Comparison of ENCODE assay signal across 11 cellular contexts in genomic region chr9:121372563-121373400, GRCh38. TPM values are rescaled to one million over a fixed set of nuclear protein-coding genes. Genes with fewer than 3 reads are reported as not detected.
DNase-seq lines count a peak whose midpoint lies in the region; TF ChIP-seq lines count a peak whose summit lies in the region.
"Had no signal": no experiment of that assay in that cellular context is flagged by ENCODE, and none has a peak within 500 bp of the region (broad histone marks: within the 10 kb centered on the region; RNA-seq: fewer than 3 reads in every experiment).

No MANE protein-coding gene starts in this region.

- in situ Hi-C loops in transverse colon (cut with MboI; ENCODE audit: low pct_ligation_motif_present in 1 of 4, low pct_unique_long_range_greater_than_20kb in 1 of 4, low sequenced_read_pairs in 3 of 4), result no loop called here

- H3K36me3 ChIP-seq in liver (ENCODE audit: control insufficient read depth in 4 of 4, insufficient read depth in 3 of 4, low read depth in 1 of 4, low read length in 3 of 4) (no peaks in the 10 kb centered on the region), transverse colon (no peaks in the 10 kb centered on the region)
- H3K36me3 ChIP-seq: BE2C had no signal

- no peaks in the 10 kb centered on the region for H3K9me3 ChIP-seq in liver (ENCODE audit: control insufficient read depth in 4 of 4, low read length in 3 of 4)
- no peaks in the 10 kb centered on the region for H3K9me3 ChIP-seq in transverse colon

- peak; percentile 51 for TF ChIP-seq EP300 in transverse colon (IDR thresholded peaks at IDR 0.05; ENCODE audit: low read depth)

- H3K27me3 ChIP-seq in liver (ENCODE audit: control insufficient read depth in 4 of 4, insufficient read depth in 4 of 4, low read length in 3 of 4) (no peaks in the 10 kb centered on the region), transverse colon (no peaks in the 10 kb centered on the region)
- H3K27me3 ChIP-seq: BE2C had no signal

- H3K4me3 ChIP-seq in liver (ENCODE audit: low read depth in 1 of 3, low read length in 3 of 3) (no peak overlapping the region), transverse colon (no peak overlapping the region)

- no peak overlapping the region for H3K9ac ChIP-seq in liver (ENCODE audit: low read depth in 1 of 2, low read length in 2 of 2)

- TF ChIP-seq POLR2A in transverse colon (IDR thresholded peaks at IDR 0.05), result no peak

- WGBS in liver, result 30% methylated on average over 6 of the region's 6 CpGs
- WGBS in transverse colon (ENCODE audit: low coverage in 1 of 2), 2 donors, result 23 to 30% methylated on average over 6 of the region's 6 CpGs

- intact Hi-C loops in transverse colon (cut with DNase I; ENCODE audit: low total_unique reads), result loop anchor here (5.0 kb wide), 1 partner anchor 50 kb away; no protein-coding TSS in a partner anchor

- TF ChIP-seq CTCF in liver (IDR thresholded peaks at IDR 0.05; ENCODE audit: low read depth, low read length, missing input control), result no peak
- TF ChIP-seq CTCF in transverse colon (IDR thresholded peaks at IDR 0.05), result no peak

- DNase-seq in NOMO-1 treated with DMSO at 0.1 percent for 48 hours (lab: John Stamatoyannopoulos, UW; ENCODE audit: unreplicated experiment) (peak; percentile 35), NOMO-1 treated with dmso at 0.1 percent for 144 hours (lab: John Stamatoyannopoulos, UW; ENCODE audit: unreplicated experiment) (no peak), amniotic epithelial cell (ENCODE audit: low read depth) (peak; percentile 61), transverse colon (no peak), NCI-H774 (lab: John Stamatoyannopoulos, UW) (no peak)
- no peak for DNase-seq in activated effector memory CD4-positive, alpha-beta T cell treated with anti-CD3 and anti-CD28 coated beads, Interleukin-2, amount 50 U/mL, for 16 hours
- no peak for DNase-seq in activated CD4-positive, CD25-positive, alpha-beta regulatory T cell (lab: John Stamatoyannopoulos, UW)
- DNase-seq: BE2C, SHP77 had no signal

- peak overlapping the region; percentile 70 to 74 for H3K27ac ChIP-seq in liver (ENCODE audit: low read depth in 1 of 2, low read length in 2 of 2)
- peak overlapping the region; percentile 92 to 96 (median 92) for H3K27ac ChIP-seq in transverse colon
- H3K27ac ChIP-seq: HL-60 had no signal

- H3K4me1 ChIP-seq in liver (ENCODE audit: control insufficient read depth in 4 of 4, insufficient read depth in 4 of 4, low read length in 3 of 4), result peaks cover 12 to 29% (median 24%) of the 10 kb centered on the region in 4 donors
- H3K4me1 ChIP-seq in transverse colon, result peaks cover 21 to 45% (median 32%) of the 10 kb centered on the region in 4 donors

- TF ChIP-seq RAD21 in liver (IDR thresholded peaks at IDR 0.05), result no peak

TF ChIP-seq in liver, 16 proteins besides CTCF, POLR2A, EP300 and RAD21:
- peak; percentile 69 for TF ChIP-seq FOXA1 (IDR thresholded peaks at IDR 0.05)
- peak; percentile 34 to 61 for TF ChIP-seq HNF4A (conservative IDR thresholded peaks at IDR 0.05)
- no peak for TF ChIP-seq NR2F2 (IDR thresholded peaks at IDR 0.05)
- peak; percentile 45 to 69 for TF ChIP-seq RXRA (IDR thresholded peaks at IDR 0.05)
- TF ChIP-seq ZBTB33 (IDR thresholded peaks at IDR 0.05), result peak; percentile 11
- no peak for TF ChIP-seq HNF4G (IDR thresholded peaks at IDR 0.05)
- peak; percentile 78 for TF ChIP-seq FOXA2 (IDR thresholded peaks at IDR 0.05)
- no peak for TF ChIP-seq TAF1 (conservative IDR thresholded peaks at IDR 0.05)
- peak; percentile 19 for TF ChIP-seq YY1 (IDR thresholded peaks at IDR 0.05)
- TF ChIP-seq, protein P1, sequence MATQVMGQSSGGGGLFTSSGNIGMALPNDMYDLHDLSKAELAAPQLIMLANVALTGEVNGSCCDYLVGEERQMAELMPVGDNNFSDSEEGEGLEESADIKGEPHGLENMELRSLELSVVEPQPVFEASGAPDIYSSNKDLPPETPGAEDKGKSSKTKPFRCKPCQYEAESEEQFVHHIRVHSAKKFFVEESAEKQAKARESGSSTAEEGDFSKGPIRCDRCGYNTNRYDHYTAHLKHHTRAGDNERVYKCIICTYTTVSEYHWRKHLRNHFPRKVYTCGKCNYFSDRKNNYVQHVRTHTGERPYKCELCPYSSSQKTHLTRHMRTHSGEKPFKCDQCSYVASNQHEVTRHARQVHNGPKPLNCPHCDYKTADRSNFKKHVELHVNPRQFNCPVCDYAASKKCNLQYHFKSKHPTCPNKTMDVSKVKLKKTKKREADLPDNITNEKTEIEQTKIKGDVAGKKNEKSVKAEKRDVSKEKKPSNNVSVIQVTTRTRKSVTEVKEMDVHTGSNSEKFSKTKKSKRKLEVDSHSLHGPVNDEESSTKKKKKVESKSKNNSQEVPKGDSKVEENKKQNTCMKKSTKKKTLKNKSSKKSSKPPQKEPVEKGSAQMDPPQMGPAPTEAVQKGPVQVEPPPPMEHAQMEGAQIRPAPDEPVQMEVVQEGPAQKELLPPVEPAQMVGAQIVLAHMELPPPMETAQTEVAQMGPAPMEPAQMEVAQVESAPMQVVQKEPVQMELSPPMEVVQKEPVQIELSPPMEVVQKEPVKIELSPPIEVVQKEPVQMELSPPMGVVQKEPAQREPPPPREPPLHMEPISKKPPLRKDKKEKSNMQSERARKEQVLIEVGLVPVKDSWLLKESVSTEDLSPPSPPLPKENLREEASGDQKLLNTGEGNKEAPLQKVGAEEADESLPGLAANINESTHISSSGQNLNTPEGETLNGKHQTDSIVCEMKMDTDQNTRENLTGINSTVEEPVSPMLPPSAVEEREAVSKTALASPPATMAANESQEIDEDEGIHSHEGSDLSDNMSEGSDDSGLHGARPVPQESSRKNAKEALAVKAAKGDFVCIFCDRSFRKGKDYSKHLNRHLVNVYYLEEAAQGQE (IDR thresholded peaks at IDR 0.05), result peak; percentile 48
- no peak for TF ChIP-seq EGR1 (IDR thresholded peaks at IDR 0.05; ENCODE audit: low read depth in 2 of 2)
- TF ChIP-seq, protein P2, sequence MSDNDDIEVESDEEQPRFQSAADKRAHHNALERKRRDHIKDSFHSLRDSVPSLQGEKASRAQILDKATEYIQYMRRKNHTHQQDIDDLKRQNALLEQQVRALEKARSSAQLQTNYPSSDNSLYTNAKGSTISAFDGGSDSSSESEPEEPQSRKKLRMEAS (IDR thresholded peaks at IDR 0.05), result peak; percentile 57
- peak in 1 of 2 donors; percentile 26 for TF ChIP-seq JUND (IDR thresholded peaks at IDR 0.05)
TF ChIP-seq in liver: peak in this region for 9.

RNA-seq across cellular contexts. Expression of gene STOM, which starts 2.7 kb away (rescaled TPM):
- 100 to 1,000 TPM; 318 to 398 TPM for total RNA-seq in liver
- polyA plus RNA-seq in liver, result 100 to 1,000 TPM; 150 to 212 TPM
- 100 to 1,000 TPM in 2 of 4 donors, 10 to 100 TPM in 2; 78.2 to 195 (median 111) TPM for total RNA-seq in transverse colon

Comparison
In these comparisons a context has a peak if more than half of its experiments do, and no peak if none do; other contexts are left out.
1. DNase-seq: peak in NOMO-1 treated with DMSO at 0.1 percent for 48 hours (single experiment) and amniotic epithelial cell (single experiment); none in NOMO-1 treated with dmso at 0.1 percent for 144 hours (single experiment), transverse colon (single experiment), activated effector memory CD4-positive, alpha-beta T cell treated with anti-CD3 and anti-CD28 coated beads, Interleukin-2, amount 50 U/mL, for 16 hours (single experiment), activated CD4-positive, CD25-positive, alpha-beta regulatory T cell (0 of 4) and NCI-H774 (single experiment).